ENCODE assay signal across 17 cellular contexts in the genomic region with DNA sequence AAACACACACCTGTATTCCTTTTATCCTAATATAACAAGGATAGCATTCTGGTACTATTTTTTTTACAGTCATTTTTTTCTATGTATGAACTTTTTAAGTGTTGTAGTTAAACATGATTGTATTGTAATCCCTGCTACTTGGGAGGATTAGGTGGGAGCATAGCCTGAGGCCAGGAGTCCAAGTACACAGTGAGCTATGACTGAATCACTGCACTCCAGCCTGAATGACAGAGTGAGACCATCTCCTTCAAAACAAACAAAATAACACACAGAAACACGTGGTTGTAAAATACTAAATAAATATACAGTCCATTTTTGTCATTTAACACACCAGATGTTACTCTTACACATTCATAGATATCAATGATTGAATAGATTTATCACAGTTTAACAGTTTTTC. TPM values are rescaled to one million over a fixed set of nuclear protein-coding genes. Genes with fewer than 3 reads are reported as not detected.
A peak's percentile ranks its signal among the peaks of the same experiment; 100 is the strongest.
DNase-seq lines count a peak whose midpoint lies in the region; ATAC-seq lines count a peak whose summit lies in the region.
"Had no signal": no experiment of that assay in that cellular context is flagged by ENCODE, and none has a peak within 500 bp of the region (broad histone marks: within the 10 kb centered on the region; RNA-seq: fewer than 3 reads in every experiment).

No MANE protein-coding gene starts in this region.

- H3K4me1 ChIP-seq in GM23248 (ENCODE audit: insufficient read depth) = no peaks in the 10 kb centered on the region
- no peaks in the 10 kb centered on the region for H3K4me1 ChIP-seq in adipocyte (ENCODE audit: control insufficient read depth, insufficient read depth, low read length)
- H3K4me1 ChIP-seq: Caco-2 had no signal

- intact Hi-C loops in left colon (cut with DNase I, micrococcal nuclease) = no loop called here

- H3K4me2 ChIP-seq in GM23248 (ENCODE audit: unreplicated experiment) = no peak overlapping the region

- H4K20me1 ChIP-seq in GM23248 (ENCODE audit: insufficient read depth) = no peaks in the 10 kb centered on the region

- WGBS in GM23248 (ENCODE audit: low coverage in 1 of 2, low lambda C conversion rate in 2 of 2, missing lambda C conversion rate in 2 of 2), 2 experiments = 3 to 9% methylated on average over 1 of the region's 1 CpG

- H3K36me3 ChIP-seq in GM23248 (ENCODE audit: low read depth) (peaks cover 71% of the 10 kb centered on the region), adipocyte (ENCODE audit: control insufficient read depth, insufficient read depth, low read length, severe bottlenecking) (peaks cover 97% of the 10 kb centered on the region)

- no peaks in the 10 kb centered on the region for H3K9me2 ChIP-seq in GM23248 (ENCODE audit: insufficient read depth)

- H3K9me3 ChIP-seq in GM23248 (ENCODE audit: low read depth) (peaks cover 4% of the 10 kb centered on the region), adipocyte (ENCODE audit: control insufficient read depth, low read length) (peaks cover 82% of the 10 kb centered on the region)

- peaks cover 37% of the 10 kb centered on the region for H3K79me2 ChIP-seq in GM23248 (ENCODE audit: insufficient read depth)

- no peaks in the 10 kb centered on the region for H3K27me3 ChIP-seq in GM23248 (replicated peaks; ENCODE audit: insufficient read depth)
- H3K27me3 ChIP-seq in adipocyte (replicated peaks; ENCODE audit: control insufficient read depth, insufficient read depth, low read length) = no peaks in the 10 kb centered on the region

- no peak overlapping the region for H2AFZ ChIP-seq in GM23248

- H3K4me3 ChIP-seq in GM23248 (no peak overlapping the region), adipocyte (ENCODE audit: low read length) (peak overlapping the region; percentile 36)

- ATAC-seq in left colon = peak; percentile 43
- no peak for ATAC-seq in HG03039 (IDR thresholded peaks at IDR 0.05; ENCODE audit: unreplicated experiment)
- ATAC-seq in HG02840 (IDR thresholded peaks at IDR 0.05; ENCODE audit: low FRiP score, unreplicated experiment) = no peak
- ATAC-seq: stimulated activated memory B cell treated with anti-CD40 and anti-IgM and Interleukin-4, amounts not matched to agents 10 μg/mL and 1 μg/mL and 100 μg/mL, for 72 hours had no signal

- in situ Hi-C loops in GM23248 (cut with MboI) = no loop called here

- no peak overlapping the region for H3K27ac ChIP-seq in GM23248

- DNase-seq in GM23248 (peak; percentile 32), NCI-H146 treated with DMSO at 0.1 percent for 48 hours (lab: John Stamatoyannopoulos, UW; ENCODE audit: unreplicated experiment) (peak; percentile 2), adipocyte (ENCODE audit: low read depth) (peak; percentile 32), left colon (no peak), DMS153 treated with DMSO at 0.1 percent for 48 hours (lab: John Stamatoyannopoulos, UW; ENCODE audit: unreplicated experiment) (no peak), NCI-H2081 (lab: John Stamatoyannopoulos, UW) (no peak)
- DNase-seq: activated naive CD4-positive, alpha-beta T cell; endodermal cell; GF-D8; NCI-H187 treated with DMSO at 0.1 percent for 48 hours; NCI-H526 treated with DMSO at 0.1 percent for 48 hours; nucleus accumbens; stimulated activated CD4-positive, alpha-beta T cell treated with anti-CD3 and anti-CD28 coated beads, Interleukin-15, amount 100 ng/mL, for 24 hours had no signal

- H3F3A ChIP-seq in GM23248 (ENCODE audit: insufficient read depth) = peaks cover 9% of the 10 kb centered on the region; the same call in 1 of the 2 replicates

- H3K9ac ChIP-seq in GM23248 (no peak overlapping the region), adipocyte (ENCODE audit: low read length) (no peak overlapping the region)

RNA-seq across cellular contexts. Expression of a gene that starts 56.9 kb away (rescaled TPM):
- 166 and 194 TPM in 2 replicates for total RNA-seq in GM23248 (2014; rRNA removed; shearing (Covaris generic))
- polyA plus RNA-seq in GM23248 (2016; fragmentation: Nextera tagmentation; extraction: Ambion mirVana) = 98.0 and 101 TPM in 2 replicates
- total RNA-seq in left colon = 10 to 100 TPM; 37.5 to 42.6 TPM

Comparison
In these comparisons a context has a peak if more than half of its experiments do, and no peak if none do; other contexts are left out.
1. DNase-seq: peak in GM23248 (single experiment), NCI-H146 treated with DMSO at 0.1 percent for 48 hours (single experiment) and adipocyte (single experiment); none in left colon (0 of 2), DMS153 treated with DMSO at 0.1 percent for 48 hours (single experiment) and NCI-H2081 (0 of 2).